In genomic region chr2:175399326-175399725, GRCh38 we compare ENCODE assay signal across 2 cellular contexts.
TF ChIP-seq lines count a peak whose summit lies in the region.

No MANE protein-coding gene starts in this region.

TF ChIP-seq in IMR-90, 13 proteins besides CTCF, POLR2A, EP300 and RAD21:
- no peak for TF ChIP-seq NFE2L2 (IDR thresholded peaks at IDR 0.05; ENCODE audit: low read depth, low read length)
- TF ChIP-seq CEBPB (IDR thresholded peaks at IDR 0.05; ENCODE audit: low read depth, low read length) = 0 out of 2 replicates have a peak, but pooled peaks have one; percentile 3
- no peak for TF ChIP-seq CHD1 (IDR thresholded peaks at IDR 0.05; ENCODE audit: low read depth, low read length)

TF ChIP-seq in SK-N-SH, 30 proteins besides CTCF, POLR2A, EP300 and RAD21:
- no peak for TF ChIP-seq FOXJ3 (CRISPR knock-in tag; IDR thresholded peaks at IDR 0.05)
